Comparison of ENCODE assay signal across 25 cellular contexts in the genomic region with DNA sequence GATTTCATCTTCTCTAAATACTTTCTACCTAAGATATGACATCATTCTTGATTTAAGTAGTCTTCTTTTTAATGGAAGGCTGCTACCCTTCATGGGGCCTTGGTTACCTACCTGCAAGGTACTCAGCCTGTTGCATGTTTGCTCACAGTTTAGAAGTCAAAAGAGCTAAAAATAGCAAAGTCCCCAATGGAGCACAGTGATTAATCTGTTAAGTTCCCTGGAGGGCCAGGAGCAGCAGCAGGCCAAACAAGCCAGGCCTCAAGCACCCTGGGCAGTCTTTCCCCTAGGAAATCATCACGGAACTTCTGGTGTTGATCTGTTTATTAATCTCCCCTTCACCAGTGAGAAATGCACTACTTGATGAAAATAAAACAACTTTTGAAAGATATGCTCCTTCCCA. TPM values are rescaled to one million over a fixed set of nuclear protein-coding genes. Genes with fewer than 3 reads are reported as not detected.
"Had no signal": no experiment of that assay in that cellular context is flagged by ENCODE, and none has a peak within 500 bp of the region (broad histone marks: within the 10 kb centered on the region; RNA-seq: fewer than 3 reads in every experiment).

No MANE protein-coding gene starts in this region.

- ATAC-seq: heart right ventricle; left cardiac atrium; left lung; naive thymus-derived CD8-positive, alpha-beta T cell; sciatic nerve; stimulated activated naive CD8-positive, alpha-beta T cell treated with anti-CD3 and anti-CD28 coated beads, Interleukin-15, amount 100 ng/mL, for 72 hours had no signal

- H3K27me3 Mint-ChIP-seq: dendritic cell treated with granulocyte-macrophage colony-stimulating factor and Interleukin-4, amounts not matched to agents 40 ng/mL and 50 ng/mL, for 4 days had no signal

- H3K27ac Mint-ChIP-seq: dendritic cell treated with granulocyte-macrophage colony-stimulating factor and Interleukin-4, amounts not matched to agents 40 ng/mL and 50 ng/mL, for 4 days; naive thymus-derived CD8-positive, alpha-beta T cell; nephron progenitor cell; stimulated activated naive CD8-positive, alpha-beta T cell treated with anti-CD3 and anti-CD28 coated beads, Interleukin-15, amount 100 ng/mL, for 72 hours had no signal

- H3K4me3 ChIP-seq: colonic mucosa, esophagus squamous epithelium, heart right ventricle, left lung, pancreas, smooth muscle cell, suprapubic skin had no signal

- H3K4me1 Mint-ChIP-seq: naive thymus-derived CD8-positive, alpha-beta T cell had no signal

- H3K4me3 Mint-ChIP-seq: dendritic cell treated with granulocyte-macrophage colony-stimulating factor and Interleukin-4, amounts not matched to agents 40 ng/mL and 50 ng/mL, for 4 days; naive thymus-derived CD8-positive, alpha-beta T cell; nephron progenitor cell; stimulated activated naive CD8-positive, alpha-beta T cell treated with anti-CD3 and anti-CD28 coated beads, Interleukin-15, amount 100 ng/mL, for 72 hours had no signal

- DNase-seq: colonic mucosa; effector CD8-positive, alpha-beta T cell; esophagus squamous epithelium; foreskin melanocyte; glutamatergic neuron; heart right ventricle; hippocampal formation; left cardiac atrium; left lung; naive thymus-derived CD8-positive, alpha-beta T cell; nephron progenitor cell; occipital lobe; pancreas; stimulated activated CD4-positive, alpha-beta T cell treated with anti-CD3 and anti-CD28 coated beads, Interleukin-12 subunit alpha, Interleukin-12 subunit beta, amount 100 ng/mL, for 4 hours; stimulated activated CD4-positive, alpha-beta T cell treated with anti-CD3 and anti-CD28 coated beads, Interleukin-1b, Interleukin-23, amount 100 ng/mL, for 48 hours; stimulated activated CD4-positive, alpha-beta T cell treated with anti-CD3 and anti-CD28 coated beads, Interleukin-4, amount 100 ng/mL, for 1 hour; stimulated activated CD8-positive, alpha-beta memory T cell treated with anti-CD3 and anti-CD28 coated beads, Interleukin-4, amount 100 ng/mL, for 48 hours; stimulated activated naive CD4-positive, alpha-beta T cell; stimulated activated naive CD8-positive, alpha-beta T cell treated with anti-CD3 and anti-CD28 coated beads, Interleukin-15, amount 100 ng/mL, for 72 hours; trophoblast cell had no signal

- H3K27ac ChIP-seq: colonic mucosa, esophagus squamous epithelium, heart right ventricle, left lung, pancreas, suprapubic skin had no signal

- H3K27me3 ChIP-seq: colonic mucosa, esophagus squamous epithelium, suprapubic skin had no signal

- H3K9me3 Mint-ChIP-seq: dendritic cell treated with granulocyte-macrophage colony-stimulating factor and Interleukin-4, amounts not matched to agents 40 ng/mL and 50 ng/mL, for 4 days; naive thymus-derived CD8-positive, alpha-beta T cell; stimulated activated naive CD8-positive, alpha-beta T cell treated with anti-CD3 and anti-CD28 coated beads, Interleukin-15, amount 100 ng/mL, for 72 hours had no signal

- H3K36me3 ChIP-seq: colonic mucosa, esophagus squamous epithelium, heart right ventricle, left lung, pancreas, suprapubic skin had no signal

- H3K4me1 ChIP-seq: colonic mucosa, esophagus squamous epithelium, heart right ventricle, left lung, pancreas, suprapubic skin had no signal

- H3K4me2 ChIP-seq: smooth muscle cell had no signal

- H3K9me3 ChIP-seq: colonic mucosa, esophagus squamous epithelium, heart right ventricle, left lung, pancreas, suprapubic skin had no signal

RNA-seq across cellular contexts. Expression of gene SLC8A3, which starts 24.0 kb away (rescaled TPM):
- total RNA-seq: endothelial cell of umbilical vein; naive thymus-derived CD8-positive, alpha-beta T cell; smooth muscle cell had no signal
- polyA plus RNA-seq: endothelial cell of umbilical vein; naive thymus-derived CD8-positive, alpha-beta T cell; smooth muscle cell had no signal
